12 cellular contexts compared by ENCODE assay signal in the genomic region with DNA sequence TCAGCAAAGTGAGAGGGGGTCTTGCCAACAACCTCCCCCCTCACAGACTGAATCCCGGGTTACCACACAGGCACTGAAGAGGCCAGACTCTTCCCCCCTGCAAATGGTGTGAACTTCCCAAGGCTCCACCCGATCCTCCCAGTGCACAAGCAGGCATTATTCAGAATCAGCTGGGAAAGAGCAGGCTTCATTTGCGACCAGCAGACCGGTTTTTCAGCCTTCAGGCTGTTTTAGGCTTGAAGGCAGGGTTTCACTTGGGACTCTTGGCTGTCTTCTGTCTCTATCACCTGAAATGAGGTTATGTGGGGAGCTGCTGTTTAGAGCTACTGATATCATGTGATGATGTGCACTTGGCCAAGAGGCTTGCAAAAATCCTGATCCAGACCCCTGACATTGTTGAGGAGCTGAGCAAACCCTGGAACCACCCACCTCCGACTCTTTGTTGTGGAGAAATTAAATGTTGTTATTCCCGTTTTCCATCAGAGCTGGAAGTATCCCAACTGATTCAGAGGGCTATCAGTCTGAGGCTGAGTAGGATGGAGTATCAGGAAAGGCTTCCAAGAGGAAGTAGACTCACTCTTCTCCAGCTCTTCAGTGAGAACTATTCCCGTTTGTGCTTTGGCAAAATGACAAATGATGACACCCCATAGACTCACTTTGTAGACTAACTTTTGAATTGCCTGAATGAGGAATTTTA.
A peak's percentile ranks its signal among the peaks of the same experiment; 100 is the strongest.
DNase-seq lines count a peak whose midpoint lies in the region; ATAC-seq and TF ChIP-seq lines count a peak whose summit lies in the region.
"Had no signal": no experiment of that assay in that cellular context is flagged by ENCODE, and none has a peak within 500 bp of the region (broad histone marks: within the 10 kb centered on the region; RNA-seq: fewer than 3 reads in every experiment).

No MANE protein-coding gene starts in this region.

- intact Hi-C loops in breast epithelium (cut with DNase I; ENCODE audit: low total_unique reads) (no loop called here), testis (cut with DNase I; ENCODE audit: low total_unique reads) (no loop called here), upper lobe of right lung (cut with DNase I) (no loop called here)

- no peaks in the 10 kb centered on the region for H3K27me3 ChIP-seq in AG04450 (ENCODE audit: control insufficient read depth, insufficient read depth, low read length)
- no peaks in the 10 kb centered on the region for H3K27me3 ChIP-seq in KMS-11 (ENCODE audit: insufficient read depth, low read depth)
- no peaks in the 10 kb centered on the region for H3K27me3 ChIP-seq in breast epithelium
- H3K27me3 ChIP-seq in testis: no peaks in the 10 kb centered on the region
- no peaks in the 10 kb centered on the region for H3K27me3 ChIP-seq in upper lobe of right lung
- H3K27me3 ChIP-seq: BLaER1 had no signal

- H3K36me3 ChIP-seq in KMS-11 (ENCODE audit: insufficient read depth): no peaks in the 10 kb centered on the region
- H3K36me3 ChIP-seq in breast epithelium: no peaks in the 10 kb centered on the region
- no peaks in the 10 kb centered on the region for H3K36me3 ChIP-seq in testis (ENCODE audit: low read depth, missing control alignments)
- H3K36me3 ChIP-seq in upper lobe of right lung: no peaks in the 10 kb centered on the region
- H3K36me3 ChIP-seq: BLaER1 had no signal

- no peaks in the 10 kb centered on the region for H3K79me2 ChIP-seq in KMS-11 (ENCODE audit: insufficient read depth, low read depth)

- H4K20me1 ChIP-seq in KMS-11 (ENCODE audit: insufficient read depth): no peaks in the 10 kb centered on the region
- H4K20me1 ChIP-seq: BLaER1 had no signal

- no peak overlapping the region for H3K9ac ChIP-seq in KMS-11
- H3K9ac ChIP-seq: BLaER1 had no signal

- H3K4me1 ChIP-seq in KMS-11 (ENCODE audit: low read depth, poor library complexity, severe bottlenecking) (peaks cover 57% of the 10 kb centered on the region), breast epithelium (peaks cover 9 to 11% of the 10 kb centered on the region in 2 donors), testis (peaks cover 27% of the 10 kb centered on the region), upper lobe of right lung (peaks cover 8% of the 10 kb centered on the region)

- H3K36me3 Mint-ChIP-seq in activated CD4-positive, alpha-beta T cell treated with anti-CD3 and anti-CD28 coated beads, Interleukin-2, amount 10 ng/mL, durations not matched to agents 7 days and 5 days (ENCODE audit: low read depth): no peaks in the 10 kb centered on the region

- H3K4me3 Mint-ChIP-seq in activated CD4-positive, alpha-beta T cell treated with anti-CD3 and anti-CD28 coated beads, Interleukin-2, amount 10 ng/mL, durations not matched to agents 7 days and 5 days: no peak overlapping the region
- H3K4me3 Mint-ChIP-seq: activated naive CD8-positive, alpha-beta T cell; effector memory CD8-positive, alpha-beta T cell; stimulated activated naive CD8-positive, alpha-beta T cell treated with anti-CD3 and anti-CD28 coated beads, Interleukin-15, Interleukin-2, amounts not matched to agents 100 ng/mL and 50 ng/mL, for 24 hours had no signal

- no peak overlapping the region for H3K27ac Mint-ChIP-seq in activated CD4-positive, alpha-beta T cell treated with anti-CD3 and anti-CD28 coated beads, Interleukin-2, amount 10 ng/mL, durations not matched to agents 7 days and 5 days
- H3K27ac Mint-ChIP-seq: activated naive CD8-positive, alpha-beta T cell; effector memory CD8-positive, alpha-beta T cell; stimulated activated naive CD8-positive, alpha-beta T cell treated with anti-CD3 and anti-CD28 coated beads, Interleukin-15, Interleukin-2, amounts not matched to agents 100 ng/mL and 50 ng/mL, for 24 hours had no signal

- H3K4me2 ChIP-seq in KMS-11: peak overlapping the region; percentile 14; the same call in 1 of the 2 replicates
- H3K4me2 ChIP-seq: BLaER1 had no signal

- H3K4me3 ChIP-seq in AG04450 (ENCODE audit: low read depth, low read length) (no peak overlapping the region), KMS-11 (IDR thresholded peaks at IDR 0.05; ENCODE audit: insufficient read depth, low read depth, low read length) (no peak overlapping the region), breast epithelium (no peak overlapping the region), testis (no peak overlapping the region), upper lobe of right lung (no peak overlapping the region)
- H3K4me3 ChIP-seq: BLaER1 had no signal

- H3K27me3 Mint-ChIP-seq in activated CD4-positive, alpha-beta T cell treated with anti-CD3 and anti-CD28 coated beads, Interleukin-2, amount 10 ng/mL, durations not matched to agents 7 days and 5 days: peaks cover 13% of the 10 kb centered on the region

- DNase-seq in AG04450 (ENCODE audit: low read depth, low spot score) (no peak), breast epithelium (ENCODE audit: low spot score in 2 of 2) (no peak), lung microvascular endothelial cell (ENCODE audit: low read depth in 2 of 2) (peak; percentile 66 to 69), testis (no peak), upper lobe of right lung (no peak)
- no peak for DNase-seq in activated CD4-positive, alpha-beta T cell treated with anti-CD3 and anti-CD28 coated beads, Interleukin-2, amount 10 ng/mL, durations not matched to agents 7 days and 5 days
- DNase-seq: effector memory CD8-positive, alpha-beta T cell had no signal

- TF ChIP-seq CTCF in AG04450 (IDR thresholded peaks at IDR 0.05; ENCODE audit: low read depth, low read length): no peak
- no peak for TF ChIP-seq CTCF in KMS-11 (conservative IDR thresholded peaks at IDR 0.05; ENCODE audit: low read depth, low read length)
- TF ChIP-seq CTCF in breast epithelium (IDR thresholded peaks at IDR 0.05): no peak
- TF ChIP-seq CTCF in testis (IDR thresholded peaks at IDR 0.05): no peak
- no peak for TF ChIP-seq CTCF in upper lobe of right lung (IDR thresholded peaks at IDR 0.05)

- 41 to 57% methylated on average over 7 of the region's 7 CpGs for WGBS in testis, 2 donors

- peak overlapping the region; percentile 65 for H3K27ac ChIP-seq in AG04450 (ENCODE audit: low read depth, low read length)
- H3K27ac ChIP-seq in KMS-11: no peak overlapping the region
- peak overlapping the region; percentile 29 to 69 for H3K27ac ChIP-seq in breast epithelium
- no peak overlapping the region for H3K27ac ChIP-seq in testis
- no peak overlapping the region for H3K27ac ChIP-seq in upper lobe of right lung
- H3K27ac ChIP-seq: BLaER1 had no signal

- no peak for TF ChIP-seq POLR2A in breast epithelium (IDR thresholded peaks at IDR 0.05)
- TF ChIP-seq POLR2A in testis (IDR thresholded peaks at IDR 0.05): no peak

- H3K4me1 Mint-ChIP-seq in activated CD4-positive, alpha-beta T cell treated with anti-CD3 and anti-CD28 coated beads, Interleukin-2, amount 10 ng/mL, durations not matched to agents 7 days and 5 days: peaks cover 8% of the 10 kb centered on the region

- H3K9me3 ChIP-seq in AG04450 (ENCODE audit: control insufficient read depth, insufficient read depth, low read length) (no peaks in the 10 kb centered on the region), breast epithelium (no peaks in the 10 kb centered on the region), testis (no peaks in the 10 kb centered on the region), upper lobe of right lung (no peaks in the 10 kb centered on the region)
- H3K9me3 ChIP-seq: BLaER1 had no signal

- POLR2A ChIA-PET in AG04450 (lab: Yijun Ruan, JAX): interaction anchor here (0.6 to 0.9 kb wide), 2 partner anchors 24 to 75 kb away, joined by 3 read pairs; no protein-coding TSS in a partner anchor
- POLR2A ChIA-PET in activated CD4-positive, alpha-beta T cell treated with anti-CD3 and anti-CD28 coated beads, Interleukin-2, amount 10 ng/mL, durations not matched to agents 7 days and 5 days (lab: Charles Lee): no interaction called here

- no peak for ATAC-seq in upper lobe of right lung
- ATAC-seq in GM21576 (IDR thresholded peaks at IDR 0.05; ENCODE audit: unreplicated experiment): no peak
- ATAC-seq: effector memory CD8-positive, alpha-beta T cell had no signal

- no peak overlapping the region for H2AFZ ChIP-seq in KMS-11 (ENCODE audit: low read depth)

- no peaks in the 10 kb centered on the region for H3K9me3 Mint-ChIP-seq in activated CD4-positive, alpha-beta T cell treated with anti-CD3 and anti-CD28 coated beads, Interleukin-2, amount 10 ng/mL, durations not matched to agents 7 days and 5 days
- H3K9me3 Mint-ChIP-seq: effector memory CD8-positive, alpha-beta T cell; stimulated activated naive CD8-positive, alpha-beta T cell treated with anti-CD3 and anti-CD28 coated beads, Interleukin-15, Interleukin-2, amounts not matched to agents 100 ng/mL and 50 ng/mL, for 24 hours had no signal

- CTCF ChIA-PET in AG04450 (lab: Charles Lee): interaction anchor here (0.6 to 2.0 kb wide), 3 partner anchors 18 to 1405 kb away, joined by 3 to 19 read pairs (median 9); no protein-coding TSS in a partner anchor
- CTCF ChIA-PET in activated CD4-positive, alpha-beta T cell treated with anti-CD3 and anti-CD28 coated beads, Interleukin-2, amount 10 ng/mL, durations not matched to agents 7 days and 5 days (lab: Charles Lee): interaction anchor here (1.0 to 1.3 kb wide), 2 partner anchors 9 to 259 kb away, joined by 3 to 4 read pairs; no protein-coding TSS in a partner anchor

Comparison
In these comparisons a context has a peak if more than half of its experiments do, and no peak if none do; other contexts are left out.
1. DNase-seq: peak in lung microvascular endothelial cell (2 of 2); none in AG04450 (single experiment), breast epithelium (0 of 2), testis (single experiment), upper lobe of right lung (single experiment) and activated CD4-positive, alpha-beta T cell treated with anti-CD3 and anti-CD28 coated beads, Interleukin-2, amount 10 ng/mL, durations not matched to agents 7 days and 5 days (single experiment).
2. H3K27ac ChIP-seq: peak in AG04450 (single experiment) and breast epithelium (2 of 2); none in KMS-11 (single experiment), testis (0 of 2) and upper lobe of right lung (single experiment).